ENCODE assay signal across 1 cellular context in genomic region chr19:28574212-28574611, GRCh38.
A peak's percentile ranks its signal among the peaks of the same experiment; 100 is the strongest.
TF ChIP-seq lines count a peak whose summit lies in the region.

No MANE protein-coding gene starts in this region.

TF ChIP-seq in K562, 482 proteins besides CTCF, POLR2A, EP300 and RAD21 (continued from another document):
- TF ChIP-seq MTA2 (IDR thresholded peaks at IDR 0.05; ENCODE audit: low read depth) (no peak), ZBTB43 (CRISPR knock-in tag; IDR thresholded peaks at IDR 0.05) (no peak), TRIM24 (IDR thresholded peaks at IDR 0.05) (0 out of 4 replicates have a peak, but pooled peaks of 1 of the 2 experiments have one; percentile 28), ZNF655 (CRISPR knock-in tag; IDR thresholded peaks at IDR 0.05) (no peak), CCNT2 (IDR thresholded peaks at IDR 0.05; ENCODE audit: borderline replicate concordance, extremely low read depth, insufficient read length, low read depth, low read length) (no peak), MAFG (tag; conservative IDR thresholded peaks at IDR 0.05) (no peak), ZNF184 (CRISPR knock-in tag; IDR thresholded peaks at IDR 0.05) (no peak), MBD2 (IDR thresholded peaks at IDR 0.05; ENCODE audit: borderline replicate concordance, low read depth) (no peak), CXXC5 (CRISPR knock-in tag; IDR thresholded peaks at IDR 0.05) (0 out of 2 replicates have a peak, but pooled peaks have one; percentile 30), TEAD4 (IDR thresholded peaks at IDR 0.05; ENCODE audit: low read length) (peak; percentile 33; the same call in 1 of the 2 replicates), TEAD4 (CRISPR knock-in tag; IDR thresholded peaks at IDR 0.05; ENCODE audit: borderline replicate concordance) (no peak), BCL6 (CRISPR knock-in tag; IDR thresholded peaks at IDR 0.05) (no peak), KAT7 (CRISPR knock-in tag; IDR thresholded peaks at IDR 0.05; ENCODE audit: borderline replicate concordance) (no peak), ZBTB8A (IDR thresholded peaks at IDR 0.05; ENCODE audit: partially characterized antibody) (no peak), MECOM (CRISPR knock-in tag; IDR thresholded peaks at IDR 0.05) (no peak), CBX3 (IDR thresholded peaks at IDR 0.05; ENCODE audit: borderline replicate concordance in 1 of 2, low read length in 2 of 2) (no peak), CBFA2T3 (IDR thresholded peaks at IDR 0.05) (peak; percentile 66), ETV1 (tag; conservative IDR thresholded peaks at IDR 0.05; ENCODE audit: low read depth) (no peak), HLTF (IDR thresholded peaks at IDR 0.05) (no peak), KDM1A (IDR thresholded peaks at IDR 0.05) (peak; percentile 26 to 32; a peak in 1 of 4 replicates), RBM39 (optimal IDR thresholded peaks at IDR 0.05; ENCODE audit: low read depth, low read length) (no peak), FOXK1 (CRISPR knock-in tag; IDR thresholded peaks at IDR 0.05; ENCODE audit: borderline replicate concordance) (no peak), SMAD1 (IDR thresholded peaks at IDR 0.05; ENCODE audit: low read depth, low read length, partially characterized antibody) (no peak), DNMT1 (IDR thresholded peaks at IDR 0.05) (no peak), ATF7 (IDR thresholded peaks at IDR 0.05) (no peak), STAT5A (IDR thresholded peaks at IDR 0.05; ENCODE audit: borderline replicate concordance, low read length) (no peak), MTF1 (CRISPR knock-in tag; IDR thresholded peaks at IDR 0.05; ENCODE audit: borderline replicate concordance) (no peak), ZNF23 (CRISPR knock-in tag; IDR thresholded peaks at IDR 0.05) (no peak)
- TF ChIP-seq, protein P1, sequence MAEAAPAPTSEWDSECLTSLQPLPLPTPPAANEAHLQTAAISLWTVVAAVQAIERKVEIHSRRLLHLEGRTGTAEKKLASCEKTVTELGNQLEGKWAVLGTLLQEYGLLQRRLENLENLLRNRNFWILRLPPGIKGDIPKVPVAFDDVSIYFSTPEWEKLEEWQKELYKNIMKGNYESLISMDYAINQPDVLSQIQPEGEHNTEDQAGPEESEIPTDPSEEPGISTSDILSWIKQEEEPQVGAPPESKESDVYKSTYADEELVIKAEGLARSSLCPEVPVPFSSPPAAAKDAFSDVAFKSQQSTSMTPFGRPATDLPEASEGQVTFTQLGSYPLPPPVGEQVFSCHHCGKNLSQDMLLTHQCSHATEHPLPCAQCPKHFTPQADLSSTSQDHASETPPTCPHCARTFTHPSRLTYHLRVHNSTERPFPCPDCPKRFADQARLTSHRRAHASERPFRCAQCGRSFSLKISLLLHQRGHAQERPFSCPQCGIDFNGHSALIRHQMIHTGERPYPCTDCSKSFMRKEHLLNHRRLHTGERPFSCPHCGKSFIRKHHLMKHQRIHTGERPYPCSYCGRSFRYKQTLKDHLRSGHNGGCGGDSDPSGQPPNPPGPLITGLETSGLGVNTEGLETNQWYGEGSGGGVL (CRISPR knock-in tag; IDR thresholded peaks at IDR 0.05) = no peak
- TF ChIP-seq, protein P2, sequence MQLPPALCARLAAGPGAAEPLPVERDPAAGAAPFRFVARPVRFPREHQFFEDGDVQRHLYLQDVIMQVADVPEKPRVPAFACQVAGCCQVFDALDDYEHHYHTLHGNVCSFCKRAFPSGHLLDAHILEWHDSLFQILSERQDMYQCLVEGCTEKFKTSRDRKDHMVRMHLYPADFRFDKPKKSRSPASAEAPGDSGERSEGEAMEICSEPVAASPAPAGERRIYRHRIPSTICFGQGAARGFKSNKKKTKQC (CRISPR knock-in tag; IDR thresholded peaks at IDR 0.05) = no peak
- TF ChIP-seq, protein P3, sequence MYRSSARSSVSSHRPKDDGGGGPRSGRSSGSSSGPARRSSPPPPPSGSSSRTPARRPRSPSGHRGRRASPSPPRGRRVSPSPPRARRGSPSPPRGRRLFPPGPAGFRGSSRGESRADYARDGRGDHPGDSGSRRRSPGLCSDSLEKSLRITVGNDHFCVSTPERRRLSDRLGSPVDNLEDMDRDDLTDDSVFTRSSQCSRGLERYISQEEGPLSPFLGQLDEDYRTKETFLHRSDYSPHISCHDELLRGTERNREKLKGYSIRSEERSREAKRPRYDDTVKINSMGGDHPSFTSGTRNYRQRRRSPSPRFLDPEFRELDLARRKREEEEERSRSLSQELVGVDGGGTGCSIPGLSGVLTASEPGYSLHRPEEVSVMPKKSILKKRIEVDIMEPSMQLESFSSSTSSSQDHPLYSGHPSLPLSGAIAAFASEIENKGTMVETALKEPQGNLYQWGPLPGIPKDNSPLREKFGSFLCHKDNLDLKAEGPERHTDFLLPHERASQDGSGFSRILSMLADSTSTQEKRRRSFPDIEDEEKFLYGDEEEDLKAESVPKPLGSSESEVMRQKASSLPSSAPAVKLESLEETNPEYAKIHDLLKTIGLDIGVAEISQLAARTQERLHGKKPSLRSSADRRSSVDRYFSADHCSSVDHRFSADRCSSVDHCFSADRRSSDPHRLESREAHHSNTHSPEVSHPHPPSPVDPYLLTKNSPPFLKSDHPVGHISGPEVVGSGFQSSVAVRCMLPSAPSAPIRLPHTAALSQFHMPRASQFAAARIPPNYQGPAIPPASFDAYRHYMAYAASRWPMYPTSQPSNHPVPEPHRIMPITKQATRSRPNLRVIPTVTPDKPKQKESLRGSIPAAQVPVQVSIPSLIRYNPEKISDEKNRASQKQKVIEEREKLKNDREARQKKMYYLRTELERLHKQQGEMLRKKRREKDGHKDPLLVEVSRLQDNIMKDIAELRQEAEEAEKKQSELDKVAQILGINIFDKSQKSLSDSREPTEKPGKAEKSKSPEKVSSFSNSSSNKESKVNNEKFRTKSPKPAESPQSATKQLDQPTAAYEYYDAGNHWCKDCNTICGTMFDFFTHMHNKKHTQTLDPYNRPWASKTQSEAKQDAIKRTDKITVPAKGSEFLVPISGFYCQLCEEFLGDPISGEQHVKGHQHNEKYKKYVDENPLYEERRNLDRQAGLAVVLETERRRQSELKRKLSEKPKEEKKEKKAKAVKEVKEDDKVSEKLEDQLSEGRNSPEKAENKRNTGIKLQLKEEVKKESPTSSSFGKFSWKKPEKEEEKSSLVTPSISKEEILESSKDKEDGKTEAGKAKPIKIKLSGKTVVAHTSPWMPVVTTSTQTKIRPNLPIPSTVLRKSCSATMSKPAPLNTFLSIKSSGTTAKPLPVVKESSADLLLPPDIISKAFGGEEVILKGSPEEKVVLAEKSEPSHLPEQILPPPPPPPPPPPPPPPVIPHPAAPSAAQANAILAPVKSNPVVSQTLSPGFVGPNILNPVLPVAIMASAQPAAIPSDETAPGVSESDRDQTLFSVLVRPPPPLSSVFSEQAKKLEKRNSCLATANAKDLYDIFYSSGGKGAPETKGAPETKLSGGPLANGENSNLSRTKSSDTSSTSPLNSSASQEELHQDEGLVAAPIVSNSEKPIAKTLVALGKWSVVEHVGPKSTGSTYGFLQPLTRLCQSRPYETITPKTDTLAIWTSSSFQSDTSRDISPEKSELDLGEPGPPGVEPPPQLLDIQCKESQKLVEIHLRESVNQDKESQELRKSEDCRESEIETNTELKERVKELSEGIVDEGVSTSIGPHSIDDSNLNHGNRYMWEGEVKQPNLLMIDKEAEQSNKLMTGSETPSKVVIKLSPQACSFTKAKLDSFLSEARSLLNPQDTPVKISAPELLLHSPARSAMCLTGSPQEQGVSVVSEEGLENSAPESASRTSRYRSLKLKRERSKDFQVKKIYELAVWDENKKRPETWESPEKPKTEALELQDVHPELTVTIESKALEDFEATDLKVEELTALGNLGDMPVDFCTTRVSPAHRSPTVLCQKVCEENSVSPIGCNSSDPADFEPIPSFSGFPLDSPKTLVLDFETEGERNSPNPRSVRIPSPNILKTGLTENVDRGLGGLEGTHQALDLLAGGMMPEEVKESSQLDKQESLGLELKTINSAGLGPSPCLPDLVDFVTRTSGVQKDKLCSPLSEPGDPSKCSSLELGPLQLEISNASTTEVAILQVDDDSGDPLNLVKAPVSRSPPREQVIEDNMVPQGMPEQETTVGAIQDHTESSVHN (IDR thresholded peaks at IDR 0.05; ENCODE audit: borderline replicate concordance in 1 of 2, low read depth in 1 of 2) = no peak
- TF ChIP-seq, protein P4, sequence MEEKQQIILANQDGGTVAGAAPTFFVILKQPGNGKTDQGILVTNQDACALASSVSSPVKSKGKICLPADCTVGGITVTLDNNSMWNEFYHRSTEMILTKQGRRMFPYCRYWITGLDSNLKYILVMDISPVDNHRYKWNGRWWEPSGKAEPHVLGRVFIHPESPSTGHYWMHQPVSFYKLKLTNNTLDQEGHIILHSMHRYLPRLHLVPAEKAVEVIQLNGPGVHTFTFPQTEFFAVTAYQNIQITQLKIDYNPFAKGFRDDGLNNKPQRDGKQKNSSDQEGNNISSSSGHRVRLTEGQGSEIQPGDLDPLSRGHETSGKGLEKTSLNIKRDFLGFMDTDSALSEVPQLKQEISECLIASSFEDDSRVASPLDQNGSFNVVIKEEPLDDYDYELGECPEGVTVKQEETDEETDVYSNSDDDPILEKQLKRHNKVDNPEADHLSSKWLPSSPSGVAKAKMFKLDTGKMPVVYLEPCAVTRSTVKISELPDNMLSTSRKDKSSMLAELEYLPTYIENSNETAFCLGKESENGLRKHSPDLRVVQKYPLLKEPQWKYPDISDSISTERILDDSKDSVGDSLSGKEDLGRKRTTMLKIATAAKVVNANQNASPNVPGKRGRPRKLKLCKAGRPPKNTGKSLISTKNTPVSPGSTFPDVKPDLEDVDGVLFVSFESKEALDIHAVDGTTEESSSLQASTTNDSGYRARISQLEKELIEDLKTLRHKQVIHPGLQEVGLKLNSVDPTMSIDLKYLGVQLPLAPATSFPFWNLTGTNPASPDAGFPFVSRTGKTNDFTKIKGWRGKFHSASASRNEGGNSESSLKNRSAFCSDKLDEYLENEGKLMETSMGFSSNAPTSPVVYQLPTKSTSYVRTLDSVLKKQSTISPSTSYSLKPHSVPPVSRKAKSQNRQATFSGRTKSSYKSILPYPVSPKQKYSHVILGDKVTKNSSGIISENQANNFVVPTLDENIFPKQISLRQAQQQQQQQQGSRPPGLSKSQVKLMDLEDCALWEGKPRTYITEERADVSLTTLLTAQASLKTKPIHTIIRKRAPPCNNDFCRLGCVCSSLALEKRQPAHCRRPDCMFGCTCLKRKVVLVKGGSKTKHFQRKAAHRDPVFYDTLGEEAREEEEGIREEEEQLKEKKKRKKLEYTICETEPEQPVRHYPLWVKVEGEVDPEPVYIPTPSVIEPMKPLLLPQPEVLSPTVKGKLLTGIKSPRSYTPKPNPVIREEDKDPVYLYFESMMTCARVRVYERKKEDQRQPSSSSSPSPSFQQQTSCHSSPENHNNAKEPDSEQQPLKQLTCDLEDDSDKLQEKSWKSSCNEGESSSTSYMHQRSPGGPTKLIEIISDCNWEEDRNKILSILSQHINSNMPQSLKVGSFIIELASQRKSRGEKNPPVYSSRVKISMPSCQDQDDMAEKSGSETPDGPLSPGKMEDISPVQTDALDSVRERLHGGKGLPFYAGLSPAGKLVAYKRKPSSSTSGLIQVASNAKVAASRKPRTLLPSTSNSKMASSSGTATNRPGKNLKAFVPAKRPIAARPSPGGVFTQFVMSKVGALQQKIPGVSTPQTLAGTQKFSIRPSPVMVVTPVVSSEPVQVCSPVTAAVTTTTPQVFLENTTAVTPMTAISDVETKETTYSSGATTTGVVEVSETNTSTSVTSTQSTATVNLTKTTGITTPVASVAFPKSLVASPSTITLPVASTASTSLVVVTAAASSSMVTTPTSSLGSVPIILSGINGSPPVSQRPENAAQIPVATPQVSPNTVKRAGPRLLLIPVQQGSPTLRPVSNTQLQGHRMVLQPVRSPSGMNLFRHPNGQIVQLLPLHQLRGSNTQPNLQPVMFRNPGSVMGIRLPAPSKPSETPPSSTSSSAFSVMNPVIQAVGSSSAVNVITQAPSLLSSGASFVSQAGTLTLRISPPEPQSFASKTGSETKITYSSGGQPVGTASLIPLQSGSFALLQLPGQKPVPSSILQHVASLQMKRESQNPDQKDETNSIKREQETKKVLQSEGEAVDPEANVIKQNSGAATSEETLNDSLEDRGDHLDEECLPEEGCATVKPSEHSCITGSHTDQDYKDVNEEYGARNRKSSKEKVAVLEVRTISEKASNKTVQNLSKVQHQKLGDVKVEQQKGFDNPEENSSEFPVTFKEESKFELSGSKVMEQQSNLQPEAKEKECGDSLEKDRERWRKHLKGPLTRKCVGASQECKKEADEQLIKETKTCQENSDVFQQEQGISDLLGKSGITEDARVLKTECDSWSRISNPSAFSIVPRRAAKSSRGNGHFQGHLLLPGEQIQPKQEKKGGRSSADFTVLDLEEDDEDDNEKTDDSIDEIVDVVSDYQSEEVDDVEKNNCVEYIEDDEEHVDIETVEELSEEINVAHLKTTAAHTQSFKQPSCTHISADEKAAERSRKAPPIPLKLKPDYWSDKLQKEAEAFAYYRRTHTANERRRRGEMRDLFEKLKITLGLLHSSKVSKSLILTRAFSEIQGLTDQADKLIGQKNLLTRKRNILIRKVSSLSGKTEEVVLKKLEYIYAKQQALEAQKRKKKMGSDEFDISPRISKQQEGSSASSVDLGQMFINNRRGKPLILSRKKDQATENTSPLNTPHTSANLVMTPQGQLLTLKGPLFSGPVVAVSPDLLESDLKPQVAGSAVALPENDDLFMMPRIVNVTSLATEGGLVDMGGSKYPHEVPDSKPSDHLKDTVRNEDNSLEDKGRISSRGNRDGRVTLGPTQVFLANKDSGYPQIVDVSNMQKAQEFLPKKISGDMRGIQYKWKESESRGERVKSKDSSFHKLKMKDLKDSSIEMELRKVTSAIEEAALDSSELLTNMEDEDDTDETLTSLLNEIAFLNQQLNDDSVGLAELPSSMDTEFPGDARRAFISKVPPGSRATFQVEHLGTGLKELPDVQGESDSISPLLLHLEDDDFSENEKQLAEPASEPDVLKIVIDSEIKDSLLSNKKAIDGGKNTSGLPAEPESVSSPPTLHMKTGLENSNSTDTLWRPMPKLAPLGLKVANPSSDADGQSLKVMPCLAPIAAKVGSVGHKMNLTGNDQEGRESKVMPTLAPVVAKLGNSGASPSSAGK (IDR thresholded peaks at IDR 0.05) = peak; percentile 43
